23 cellular contexts compared by ENCODE assay signal in genomic region chr5:170319281-170319680, GRCh38. TPM values are rescaled to one million over a fixed set of nuclear protein-coding genes. Genes with fewer than 3 reads are reported as not detected.
A peak's percentile ranks its signal among the peaks of the same experiment; 100 is the strongest.
DNase-seq lines count a peak whose midpoint lies in the region; ATAC-seq and TF ChIP-seq lines count a peak whose summit lies in the region.
"Had no signal": no experiment of that assay in that cellular context is flagged by ENCODE, and none has a peak within 500 bp of the region (broad histone marks: within the 10 kb centered on the region; RNA-seq: fewer than 3 reads in every experiment).

No MANE protein-coding gene starts in this region.

- H4K8ac ChIP-seq in IMR-90 (ENCODE audit: low read depth in 2 of 2, low read length in 2 of 2): no peak overlapping the region

- no peak overlapping the region for H4K5ac ChIP-seq in IMR-90 (ENCODE audit: low read depth, low read length)

- in situ Hi-C loops in IMR-90 (cut with MboI; ENCODE audit: low sequenced_read_pairs): no loop called here

- no peaks in the 10 kb centered on the region for H3K9me1 ChIP-seq in IMR-90 (ENCODE audit: insufficient read depth, low read length)

- H3K4me1 ChIP-seq in IMR-90 (ENCODE audit: control insufficient read depth, insufficient read depth, low read length): no peaks in the 10 kb centered on the region
- peaks cover 33 to 38% of the 10 kb centered on the region in 2 experiments for H3K4me1 ChIP-seq in neutrophil (ENCODE audit: control insufficient read depth in 1 of 2, insufficient read depth in 1 of 2, low read depth in 1 of 2, low read length in 1 of 2)
- H3K4me1 ChIP-seq in PC-3 (ENCODE audit: insufficient read depth, low read length): no peaks in the 10 kb centered on the region

- H3K79me1 ChIP-seq in IMR-90 (ENCODE audit: low read depth in 1 of 2, low read length in 2 of 2): no peaks in the 10 kb centered on the region

- no peak overlapping the region for H2BK15ac ChIP-seq in IMR-90 (ENCODE audit: low read depth, low read length)

- no peaks in the 10 kb centered on the region for H4K20me1 ChIP-seq in IMR-90 (ENCODE audit: insufficient read depth, low read length)
- no peaks in the 10 kb centered on the region for H4K20me1 ChIP-seq in PC-3 (ENCODE audit: low read length)

- H3K18ac ChIP-seq in IMR-90 (ENCODE audit: low read depth, low read length): no peak overlapping the region

- H2BK20ac ChIP-seq in IMR-90 (ENCODE audit: low read depth, low read length): no peak overlapping the region

- H2BK5ac ChIP-seq in IMR-90 (ENCODE audit: low read depth, low read length, poor library complexity, severe bottlenecking): no peak overlapping the region

- H3K36me3 Mint-ChIP-seq in activated CD4-positive, alpha-beta T cell treated with anti-CD3 and anti-CD28 coated beads for 36 hours (ENCODE audit: low read depth): no peaks in the 10 kb centered on the region
- no peaks in the 10 kb centered on the region for H3K36me3 Mint-ChIP-seq in activated CD4-positive, alpha-beta T cell treated with anti-CD3 and anti-CD28 coated beads, Interleukin-2, amount 10 ng/mL, durations not matched to agents 24 days and 14 days (ENCODE audit: low read depth)
- no peaks in the 10 kb centered on the region for H3K36me3 Mint-ChIP-seq in activated naive CD8-positive, alpha-beta T cell treated with anti-CD3 and anti-CD28 coated beads, Interleukin-2, amount 10 ng/mL, durations not matched to agents 7 days and 5 days

- no peaks in the 10 kb centered on the region for H3K9me2 ChIP-seq in PC-3 (replicated peaks; ENCODE audit: low read length)

- H3K27me3 Mint-ChIP-seq in activated CD4-positive, alpha-beta T cell treated with anti-CD3 and anti-CD28 coated beads for 36 hours: no peaks in the 10 kb centered on the region
- H3K27me3 Mint-ChIP-seq in activated CD4-positive, alpha-beta T cell treated with anti-CD3 and anti-CD28 coated beads, Interleukin-2, amount 10 ng/mL, durations not matched to agents 24 days and 14 days: peaks cover 4% of the 10 kb centered on the region
- no peaks in the 10 kb centered on the region for H3K27me3 Mint-ChIP-seq in activated naive CD8-positive, alpha-beta T cell treated with anti-CD3 and anti-CD28 coated beads, Interleukin-2, amount 10 ng/mL, durations not matched to agents 7 days and 5 days

- H3K4me3 Mint-ChIP-seq in activated CD4-positive, alpha-beta T cell treated with anti-CD3 and anti-CD28 coated beads for 36 hours: no peak overlapping the region
- H3K4me3 Mint-ChIP-seq in activated CD4-positive, alpha-beta T cell treated with anti-CD3 and anti-CD28 coated beads, Interleukin-2, amount 10 ng/mL, durations not matched to agents 24 days and 14 days: no peak overlapping the region
- H3K4me3 Mint-ChIP-seq in activated naive CD8-positive, alpha-beta T cell treated with anti-CD3 and anti-CD28 coated beads, Interleukin-2, amount 10 ng/mL, durations not matched to agents 7 days and 5 days: no peak overlapping the region

- H3K27me3 ChIP-seq in IMR-90 (ENCODE audit: control insufficient read depth, insufficient read depth, low read length) (no peaks in the 10 kb centered on the region), neutrophil (no peaks in the 10 kb centered on the region), PC-3 (ENCODE audit: low read length) (peaks cover 47% of the 10 kb centered on the region)

- H3K14ac ChIP-seq in IMR-90 (replicated peaks; ENCODE audit: low read depth, low read length): no peak overlapping the region

- peaks cover 40% of the 10 kb centered on the region for H3K4me1 Mint-ChIP-seq in activated CD4-positive, alpha-beta T cell treated with anti-CD3 and anti-CD28 coated beads for 36 hours
- peaks cover 11% of the 10 kb centered on the region for H3K4me1 Mint-ChIP-seq in activated CD4-positive, alpha-beta T cell treated with anti-CD3 and anti-CD28 coated beads, Interleukin-2, amount 10 ng/mL, durations not matched to agents 24 days and 14 days
- peaks cover 8% of the 10 kb centered on the region for H3K4me1 Mint-ChIP-seq in activated naive CD8-positive, alpha-beta T cell treated with anti-CD3 and anti-CD28 coated beads, Interleukin-2, amount 10 ng/mL, durations not matched to agents 7 days and 5 days

- H3K4me3 ChIP-seq in IMR-90 (ENCODE audit: insufficient read depth, low read depth, low read length) (no peak overlapping the region), neutrophil (ENCODE audit: low read depth in 1 of 2, low read length in 1 of 2) (no peak overlapping the region), PC-3 (ENCODE audit: low read length) (no peak overlapping the region)
- H3K4me3 ChIP-seq: HAP-1 had no signal

- H3K9me3 Mint-ChIP-seq in activated CD4-positive, alpha-beta T cell treated with anti-CD3 and anti-CD28 coated beads for 36 hours (ENCODE audit: low read depth): no peaks in the 10 kb centered on the region
- no peaks in the 10 kb centered on the region for H3K9me3 Mint-ChIP-seq in activated CD4-positive, alpha-beta T cell treated with anti-CD3 and anti-CD28 coated beads, Interleukin-2, amount 10 ng/mL, durations not matched to agents 24 days and 14 days
- peaks cover 4% of the 10 kb centered on the region for H3K9me3 Mint-ChIP-seq in activated naive CD8-positive, alpha-beta T cell treated with anti-CD3 and anti-CD28 coated beads, Interleukin-2, amount 10 ng/mL, durations not matched to agents 7 days and 5 days

- H3K36me3 ChIP-seq in IMR-90 (ENCODE audit: control insufficient read depth, insufficient read depth, low read length): no peaks in the 10 kb centered on the region
- no peaks in the 10 kb centered on the region for H3K36me3 ChIP-seq in neutrophil
- no peaks in the 10 kb centered on the region for H3K36me3 ChIP-seq in PC-3 (ENCODE audit: low read depth, low read length)
- H3K36me3 ChIP-seq: HAP-1 had no signal

- no peak for TF ChIP-seq RAD21 in IMR-90 (IDR thresholded peaks at IDR 0.05; ENCODE audit: low read length)

- DNase-seq in activated CD4-positive, alpha-beta T cell treated with anti-CD3 and anti-CD28 coated beads for 36 hours: peak; percentile 45
- no peak for DNase-seq in activated CD4-positive, alpha-beta T cell treated with anti-CD3 and anti-CD28 coated beads, Interleukin-2, amount 10 ng/mL, durations not matched to agents 24 days and 14 days
- DNase-seq in IMR-90: no peak
- no peak for DNase-seq in activated naive CD8-positive, alpha-beta T cell treated with anti-CD3 and anti-CD28 coated beads, Interleukin-2, amount 10 ng/mL, durations not matched to agents 7 days and 5 days
- DNase-seq in PC-3: no peak
- no peak for DNase-seq in SIG-M5 treated with dmso at 0.1 percent for 504 hours (lab: John Stamatoyannopoulos, UW; ENCODE audit: unreplicated experiment)
- DNase-seq: AML-193, COR-L47, DMS 273 treated with DMSO at 0.1 percent for 48 hours, DND-41, KBM-7, MV-4-11, NCI-H187, NCI-H2107, NCI-H2227 treated with DMSO at 0.1 percent for 48 hours, NCI-H510A treated with DMSO at 0.1 percent for 48 hours, NCI-H774, Right ventricle myocardium superior had no signal

- dilution Hi-C loops in IMR-90 (cut with HindIII; ENCODE audit: low sequenced_read_pairs, unreplicated experiment): no loop called here

- peak overlapping the region; percentile 63 for H3K27ac Mint-ChIP-seq in activated CD4-positive, alpha-beta T cell treated with anti-CD3 and anti-CD28 coated beads for 36 hours
- no peak overlapping the region for H3K27ac Mint-ChIP-seq in activated CD4-positive, alpha-beta T cell treated with anti-CD3 and anti-CD28 coated beads, Interleukin-2, amount 10 ng/mL, durations not matched to agents 24 days and 14 days
- no peak overlapping the region for H3K27ac Mint-ChIP-seq in activated naive CD8-positive, alpha-beta T cell treated with anti-CD3 and anti-CD28 coated beads, Interleukin-2, amount 10 ng/mL, durations not matched to agents 7 days and 5 days

- H4K91ac ChIP-seq in IMR-90 (ENCODE audit: insufficient read depth, low read depth, low read length): no peak overlapping the region

- intact Hi-C loops in activated CD4-positive, alpha-beta T cell treated with anti-CD3 and anti-CD28 coated beads for 36 hours (cut with DNase I, micrococcal nuclease): loop anchor here (10.0 kb wide), 2 partner anchors 734 to 1856 kb away; partner anchors contain the start of gene SPDL1 (in 1 of the 2)
- intact Hi-C loops in activated CD4-positive, alpha-beta T cell treated with anti-CD3 and anti-CD28 coated beads, Interleukin-2, amount 10 ng/mL, durations not matched to agents 24 days and 14 days (cut with micrococcal nuclease): no loop called here
- intact Hi-C loops in IMR-90 (cut with micrococcal nuclease) (no loop called here), PC-3 (cut with micrococcal nuclease) (no loop called here)

- CTCF ChIA-PET in activated CD4-positive, alpha-beta T cell treated with anti-CD3 and anti-CD28 coated beads for 36 hours (lab: Charles Lee): interaction anchor here (0.6 to 2.5 kb wide), 11 partner anchors 11 to 340 kb away, joined by 3 to 11 read pairs (median 5); partner anchors contain the start of gene LCP2
- CTCF ChIA-PET in IMR-90 (lab: Yijun Ruan, JAX): no interaction called here
- CTCF ChIA-PET in PC-3 (lab: Charles Lee): no interaction called here

- no peak overlapping the region for H3K23ac ChIP-seq in IMR-90 (ENCODE audit: low read depth, low read length)

- no peak for TF ChIP-seq POLR2A in IMR-90 (IDR thresholded peaks at IDR 0.05; ENCODE audit: low read depth, low read length)

- H3K4me2 ChIP-seq in IMR-90 (ENCODE audit: low read depth, low read length): no peak overlapping the region
- H3K4me2 ChIP-seq in PC-3 (ENCODE audit: low read length): no peak overlapping the region

- H2AK5ac ChIP-seq in IMR-90 (ENCODE audit: low read depth, low read length): no peak overlapping the region

- H3K9me3 ChIP-seq in IMR-90 (ENCODE audit: control insufficient read depth, insufficient read depth, low read length): no peaks in the 10 kb centered on the region
- no peaks in the 10 kb centered on the region for H3K9me3 ChIP-seq in neutrophil
- no peaks in the 10 kb centered on the region for H3K9me3 ChIP-seq in PC-3 (ENCODE audit: low read length)
- H3K9me3 ChIP-seq: HAP-1 had no signal

- TF ChIP-seq CTCF in IMR-90 (conservative IDR thresholded peaks at IDR 0.05; ENCODE audit: low read depth, low read length): no peak
- TF ChIP-seq CTCF in neutrophil (IDR thresholded peaks at IDR 0.05): no peak
- TF ChIP-seq CTCF in PC-3 (conservative IDR thresholded peaks at IDR 0.05; ENCODE audit: low read depth, low read length): no peak

- WGBS in IMR-90 (ENCODE audit: extremely low coverage in 2 of 2, insufficient read length in 1 of 2), 2 experiments: 70% methylated on average over 4 of the region's 5 CpGs; no CpG with 5 or more reads in 1 of the 2 experiments

- no peak overlapping the region for H3K56ac ChIP-seq in IMR-90 (ENCODE audit: extremely low read depth, insufficient read depth, low read length)

- BruUV-seq in IMR-90 (replicated peaks; lab: Mats Ljungman, UMichigan): no TSS peak
- no TSS peak for BruUV-seq in PC-3 (replicated peaks; lab: Mats Ljungman, UMichigan)

- H2BK120ac ChIP-seq in IMR-90 (ENCODE audit: low read depth, low read length): no peak overlapping the region

- no peaks in the 10 kb centered on the region for H3F3A ChIP-seq in PC-3 (ENCODE audit: low read length, unreplicated experiment)

- no peak overlapping the region for H3K9ac ChIP-seq in IMR-90 (ENCODE audit: low read depth, low read length)
- H3K9ac ChIP-seq in PC-3 (ENCODE audit: low read length): no peak overlapping the region

- ATAC-seq in activated CD4-positive, alpha-beta T cell treated with anti-CD3 and anti-CD28 coated beads for 36 hours: peak; percentile 75
- ATAC-seq in IMR-90 (ENCODE audit: low read depth) (no peak), HG03025 (IDR thresholded peaks at IDR 0.05; ENCODE audit: low FRiP score, unreplicated experiment) (no peak), PC-3 (no peak)
- ATAC-seq in activated naive CD8-positive, alpha-beta T cell treated with anti-CD3 and anti-CD28 coated beads, Interleukin-2, amount 10 ng/mL, durations not matched to agents 7 days and 5 days (ENCODE audit: low read depth): peak; percentile 65

- POLR2A ChIA-PET in activated CD4-positive, alpha-beta T cell treated with anti-CD3 and anti-CD28 coated beads for 36 hours (lab: Charles Lee): no interaction called here
- POLR2A ChIA-PET in IMR-90 (lab: Charles Lee; ENCODE audit: unreplicated experiment): no interaction called here
- POLR2A ChIA-PET in activated naive CD8-positive, alpha-beta T cell treated with anti-CD3 and anti-CD28 coated beads, Interleukin-2, amount 10 ng/mL, durations not matched to agents 7 days and 5 days (lab: Charles Lee): interaction anchor here (0.6 to 2.1 kb wide), 5 partner anchors 11 to 1929 kb away, joined by 3 to 9 read pairs (median 4); partner anchors contain the start of gene LCP2
- POLR2A ChIA-PET in PC-3 (lab: Charles Lee; ENCODE audit: unreplicated experiment): no interaction called here

- H3K4ac ChIP-seq in IMR-90 (ENCODE audit: low read depth, low read length): no peak overlapping the region

- H3K27ac ChIP-seq in IMR-90 (ENCODE audit: insufficient read depth, low read length) (no peak overlapping the region), neutrophil (peak overlapping the region; percentile 2), PC-3 (ENCODE audit: low read length) (no peak overlapping the region)
- H3K27ac ChIP-seq: 22Rv1, C4-2B had no signal

- H2AK9ac ChIP-seq in IMR-90 (replicated peaks; ENCODE audit: low read depth, low read length, poor library complexity): peak overlapping the region; percentile 65

- H2AFZ ChIP-seq in IMR-90 (replicated peaks; ENCODE audit: low read length, poor library complexity) (no peak overlapping the region), PC-3 (ENCODE audit: low read length) (no peak overlapping the region)

- no peaks in the 10 kb centered on the region for H3K79me2 ChIP-seq in PC-3 (ENCODE audit: low read length)

RNA-seq across cellular contexts. Expression of gene LCP2, which starts 21.7 kb away (rescaled TPM):
- total RNA-seq in activated CD4-positive, alpha-beta T cell treated with anti-CD3 and anti-CD28 coated beads for 36 hours: 100 to 1,000 TPM; 173 to 232 TPM
- total RNA-seq in activated CD4-positive, alpha-beta T cell treated with anti-CD3 and anti-CD28 coated beads, Interleukin-2, amount 10 ng/mL, durations not matched to agents 24 days and 14 days: 278 and 283 TPM in 2 replicates
- total RNA-seq in IMR-90 (2012; rRNA removed) (not detected in 2 replicates), PC-3 (2014; rRNA removed) (not detected in 2 replicates)
- not detected in 2 replicates for polyA plus RNA-seq in IMR-90 (2012; rRNA removed)
- not detected in 2 replicates for polyA plus RNA-seq in IMR-90 (2012; cell fraction: cytosol; rRNA removed)
- polyA plus RNA-seq in IMR-90 (2012; cell fraction: nucleus; rRNA removed; ENCODE audit: low replicate concordance): not detected in 2 replicates
- total RNA-seq in activated naive CD8-positive, alpha-beta T cell treated with anti-CD3 and anti-CD28 coated beads, Interleukin-2, amount 10 ng/mL, durations not matched to agents 7 days and 5 days: 100 to 1,000 TPM; 444 to 452 TPM

Comparison
In these comparisons a context has a peak if more than half of its experiments do, and no peak if none do; other contexts are left out.
1. intact Hi-C loops: an anchor here in activated CD4-positive, alpha-beta T cell treated with anti-CD3 and anti-CD28 coated beads for 36 hours (10.0 kb wide); none called in activated CD4-positive, alpha-beta T cell treated with anti-CD3 and anti-CD28 coated beads, Interleukin-2, amount 10 ng/mL, durations not matched to agents 24 days and 14 days, IMR-90 and PC-3.
2. ATAC-seq: peak in activated CD4-positive, alpha-beta T cell treated with anti-CD3 and anti-CD28 coated beads for 36 hours (single experiment) and activated naive CD8-positive, alpha-beta T cell treated with anti-CD3 and anti-CD28 coated beads, Interleukin-2, amount 10 ng/mL, durations not matched to agents 7 days and 5 days (single experiment); none in IMR-90 (single experiment), HG03025 (single experiment) and PC-3 (single experiment).
3. RNA of gene LCP2, which starts 21.7 kb away (total RNA-seq): 444 to 452 TPM in activated naive CD8-positive, alpha-beta T cell treated with anti-CD3 and anti-CD28 coated beads, Interleukin-2, amount 10 ng/mL, durations not matched to agents 7 days and 5 days, 278 to 283 TPM in activated CD4-positive, alpha-beta T cell treated with anti-CD3 and anti-CD28 coated beads, Interleukin-2, amount 10 ng/mL, durations not matched to agents 24 days and 14 days and 173 to 232 TPM in activated CD4-positive, alpha-beta T cell treated with anti-CD3 and anti-CD28 coated beads for 36 hours; not detected in IMR-90 and not detected in PC-3; every median in the first group is over 100 times any median in the second.